Comparison of ENCODE assay signal across 12 cellular contexts in genomic region chr9:21558079-21558478, GRCh38.
DNase-seq lines count a peak whose midpoint lies in the region; ATAC-seq, FAIRE-seq and TF ChIP-seq lines count a peak whose summit lies in the region.
"Had no signal": no experiment of that assay in that cellular context is flagged by ENCODE, and none has a peak within 500 bp of the region (broad histone marks: within the 10 kb centered on the region; RNA-seq: fewer than 3 reads in every experiment).

No MANE protein-coding gene starts in this region.

- no TSS peak for BruUV-seq in mammary epithelial cell (replicated peaks; lab: Mats Ljungman, UMichigan)

- H3K27ac ChIP-seq in mammary epithelial cell (ENCODE audit: insufficient read depth, low read depth, low read length) (peak overlapping the region; percentile 99), kidney (ENCODE audit: low read depth in 2 of 2, low read length in 2 of 2) (no peak overlapping the region)
- H3K27ac ChIP-seq: thyroid gland had no signal

- intact Hi-C loops in mammary epithelial cell (cut with micrococcal nuclease), result loop anchor here (1.0 to 10.0 kb wide), 5 partner anchors 33 to 303 kb away; no protein-coding TSS in a partner anchor
- intact Hi-C loops in kidney (cut with DNase I), result no loop called here

- CTCF ChIA-PET in BJ (lab: Yijun Ruan, JAX), result interaction anchor here (0.7 to 1.4 kb wide), 3 partner anchors 22 to 85 kb away, joined by 3 to 4 read pairs (median 3); no protein-coding TSS in a partner anchor
- CTCF ChIA-PET in mammary epithelial cell (lab: Charles Lee; ENCODE audit: low non-redundant PET), result no interaction called here
- CTCF ChIA-PET in HEK293T (lab: Yijun Ruan, JAX), result no interaction called here

- H3K36me3 Mint-ChIP-seq in HFFc6 (ENCODE audit: low read depth), result peaks cover 46% of the 10 kb centered on the region
- H3K36me3 Mint-ChIP-seq in mesothelial cell of epicardium, result no peaks in the 10 kb centered on the region

- peaks cover 79% of the 10 kb centered on the region for H3K79me2 ChIP-seq in mammary epithelial cell (ENCODE audit: insufficient read depth, low read length)

- POLR2A ChIA-PET in BJ (lab: Charles Lee), result no interaction called here
- POLR2A ChIA-PET in HEK293T (lab: Yijun Ruan, JAX), result no interaction called here

- H3K4me1 ChIP-seq in mammary epithelial cell (ENCODE audit: insufficient read depth, low read length) (peaks cover 10% of the 10 kb centered on the region), kidney (ENCODE audit: control insufficient read depth in 1 of 2, insufficient read depth in 1 of 2, low read depth in 1 of 2, low read length in 2 of 2) (peaks cover 0 to 5% of the 10 kb centered on the region in 2 donors)

- H3K36me3 ChIP-seq in BJ (ENCODE audit: control insufficient read depth, insufficient read depth, low read length) (no peaks in the 10 kb centered on the region), mammary epithelial cell (ENCODE audit: insufficient read depth, low read length) (peaks cover 21% of the 10 kb centered on the region), kidney (ENCODE audit: control insufficient read depth in 1 of 2, insufficient read depth in 2 of 2, low read length in 2 of 2) (no peaks in the 10 kb centered on the region)
- H3K36me3 ChIP-seq: thyroid gland had no signal

- peak overlapping the region; percentile 89 for H3K4me3 ChIP-seq in BJ (ENCODE audit: low read depth, low read length)
- peak overlapping the region; percentile 90 to 94 (median 91) for H3K4me3 ChIP-seq in mammary epithelial cell (replicated peaks in 1 of 3; ENCODE audit: insufficient read depth in 1 of 3, low read depth in 2 of 3, low read length in 3 of 3)
- H3K4me3 ChIP-seq in kidney (ENCODE audit: low read length in 2 of 2), result no peak overlapping the region

- no peaks in the 10 kb centered on the region for H4K20me1 ChIP-seq in mammary epithelial cell (ENCODE audit: insufficient read depth, low read length)

- H3K4me1 Mint-ChIP-seq in HFFc6 (ENCODE audit: low read depth) (peaks cover 47% of the 10 kb centered on the region), mesothelial cell of epicardium (peaks cover 42% of the 10 kb centered on the region)

- H3K4me3 Mint-ChIP-seq in HFFc6 (peak overlapping the region; percentile 98), mesothelial cell of epicardium (peak overlapping the region; percentile 96)

- H3K9ac ChIP-seq in mammary epithelial cell (ENCODE audit: insufficient read depth, low read length) (peak overlapping the region; percentile 97), kidney (ENCODE audit: low read length in 2 of 2) (no peak overlapping the region)

- H3K9me3 ChIP-seq in mammary epithelial cell (replicated peaks; ENCODE audit: insufficient read depth, low read length), result no peaks in the 10 kb centered on the region
- H3K9me3 ChIP-seq in kidney (ENCODE audit: control insufficient read depth in 1 of 2, low read length in 2 of 2), result no peaks in the 10 kb centered on the region
- H3K9me3 ChIP-seq: thyroid gland had no signal

- H3K27me3 Mint-ChIP-seq in HFFc6 (ENCODE audit: insufficient read depth) (peaks cover 4% of the 10 kb centered on the region; the same call in 1 of the 2 replicates), mesothelial cell of epicardium (ENCODE audit: low read depth) (peaks cover 24% of the 10 kb centered on the region)

- DNase-seq in BJ (ENCODE audit: low read depth) (no peak), HFFc6 (no peak), mammary epithelial cell (no peak), mesothelial cell of epicardium (ENCODE audit: low spot score in 2 of 2, unreplicated experiment in 2 of 2) (no peak), kidney (no peak), HEK293T (ENCODE audit: extremely low spot score) (no peak)
- DNase-seq: DMS 273 treated with DMSO at 0.1 percent for 48 hours, KG1, nucleus accumbens, thyroid gland had no signal

- H3K27me3 ChIP-seq in BJ (ENCODE audit: control insufficient read depth, insufficient read depth, low read length) (no peaks in the 10 kb centered on the region), mammary epithelial cell (ENCODE audit: insufficient read depth, low read length) (no peaks in the 10 kb centered on the region)
- H3K27me3 ChIP-seq: thyroid gland had no signal

- no peaks in the 10 kb centered on the region for H3K9me3 Mint-ChIP-seq in HFFc6
- no peaks in the 10 kb centered on the region for H3K9me3 Mint-ChIP-seq in mesothelial cell of epicardium

- ATAC-seq in GM18858 (IDR thresholded peaks at IDR 0.05; ENCODE audit: unreplicated experiment) (no peak), HG03025 (IDR thresholded peaks at IDR 0.05; ENCODE audit: low FRiP score, unreplicated experiment) (no peak)

- 0% methylated on average over 1 of the region's 1 CpG for WGBS in mammary epithelial cell (ENCODE audit: low coverage, missing lambda C conversion rate)

- no peak for TF ChIP-seq CTCF in BJ (IDR thresholded peaks at IDR 0.05; ENCODE audit: insufficient read depth, low read depth, low read length)
- TF ChIP-seq CTCF in HFFc6 (IDR thresholded peaks at IDR 0.05), result no peak
- no peak for TF ChIP-seq CTCF in mammary epithelial cell (conservative IDR thresholded peaks at IDR 0.05 in 1 of 2, IDR thresholded peaks at IDR 0.05 in 1 of 2; ENCODE audit: extremely low read depth in 1 of 2, insufficient read depth in 1 of 2, low read depth in 1 of 2, low read length in 2 of 2)
- TF ChIP-seq CTCF in mesothelial cell of epicardium (IDR thresholded peaks at IDR 0.05; ENCODE audit: unreplicated experiment), result no peak
- TF ChIP-seq CTCF in kidney (IDR thresholded peaks at IDR 0.05; ENCODE audit: borderline replicate concordance, extremely low read depth, insufficient read depth), result no peak

- H3K4me2 ChIP-seq in mammary epithelial cell (ENCODE audit: insufficient read depth, low read depth, low read length), result peak overlapping the region; percentile 87

- H3K27ac Mint-ChIP-seq in HFFc6 (peak overlapping the region; percentile 97), mesothelial cell of epicardium (peak overlapping the region; percentile 96)

- FAIRE-seq in kidney (lab: Jason Lieb, UNC), result no peak

- no peak overlapping the region for H2AFZ ChIP-seq in mammary epithelial cell (ENCODE audit: low read depth, low read length)

- in situ Hi-C loops in mammary epithelial cell (cut with MboI; ENCODE audit: low sequenced_read_pairs in 2 of 2), result loop anchor here (10.0 kb wide), 2 partner anchors 127 to 237 kb away; no protein-coding TSS in a partner anchor

- dilution Hi-C loops in mammary epithelial cell (cut with HindIII; ENCODE audit: low sequenced_read_pairs), result loop anchor here (5.0 kb wide), 2 partner anchors 91 to 119 kb away; no protein-coding TSS in a partner anchor

TF ChIP-seq in HEK293T, 16 proteins besides CTCF, POLR2A, EP300 and RAD21:
- TF ChIP-seq BHLHE40 (IDR thresholded peaks at IDR 0.05; ENCODE audit: borderline replicate concordance), result no peak

Comparison
In these comparisons a context has a peak if more than half of its experiments do, and no peak if none do; other contexts are left out.
1. H3K4me3 ChIP-seq: peak in BJ (single experiment) and mammary epithelial cell (3 of 3); none in kidney (0 of 2).